ENCODE assay signal across 21 cellular contexts in the genomic region with DNA sequence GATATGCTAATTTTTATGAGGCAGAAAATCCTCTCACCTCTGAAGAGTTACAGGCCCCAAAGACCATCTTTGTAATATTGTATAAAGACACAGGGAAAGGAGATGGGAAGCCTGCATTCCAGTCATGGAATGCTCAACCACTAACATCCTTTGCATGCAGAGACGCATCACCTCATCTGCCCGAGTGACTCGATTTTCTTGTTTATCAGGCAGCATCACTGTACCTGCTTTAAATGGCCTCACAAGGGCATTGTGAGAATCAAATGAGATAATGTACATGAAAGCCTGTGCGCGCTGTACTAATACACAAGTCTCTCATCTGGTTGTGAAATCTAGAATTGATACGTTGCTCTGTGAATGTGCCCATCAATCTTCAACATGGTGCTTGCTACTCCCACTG. TPM values are rescaled to one million over a fixed set of nuclear protein-coding genes. Genes with fewer than 3 reads are reported as not detected.
DNase-seq lines count a peak whose midpoint lies in the region; ATAC-seq, FAIRE-seq and TF ChIP-seq lines count a peak whose summit lies in the region.
"Had no signal": no experiment of that assay in that cellular context is flagged by ENCODE, and none has a peak within 500 bp of the region (broad histone marks: within the 10 kb centered on the region; RNA-seq: fewer than 3 reads in every experiment).

No MANE protein-coding gene starts in this region.

- H3K27ac Mint-ChIP-seq in dendritic cell treated with granulocyte-macrophage colony-stimulating factor and Interleukin-4, amounts not matched to agents 40 ng/mL and 50 ng/mL, for 4 days = peak overlapping the region; percentile 83
- peak overlapping the region; percentile 13 for H3K27ac Mint-ChIP-seq in type B pancreatic cell
- H3K27ac Mint-ChIP-seq: CD4-positive, CD25-positive, alpha-beta regulatory T cell; HFFc6 had no signal

- no peak overlapping the region for H2AFZ ChIP-seq in HepG2 (ENCODE audit: low read length)

- TF ChIP-seq POLR2A in HepG2 (IDR thresholded peaks at IDR 0.05; ENCODE audit: insufficient read depth in 1 of 2, low read depth in 2 of 2, low read length in 2 of 2) (no peak), right lobe of liver (IDR thresholded peaks at IDR 0.05) (no peak)

- BruUV-seq in HepG2 (replicated peaks; lab: Mats Ljungman, UMichigan) = no TSS peak

- H3K36me3 ChIP-seq in HepG2 (replicated peaks in 1 of 2; ENCODE audit: control insufficient read depth in 1 of 2, insufficient read depth in 2 of 2, low read length in 2 of 2) (no peaks in the 10 kb centered on the region), right lobe of liver (no peaks in the 10 kb centered on the region)
- H3K36me3 ChIP-seq: BLaER1 had no signal

- H3K36me3 Mint-ChIP-seq in dendritic cell treated with granulocyte-macrophage colony-stimulating factor and Interleukin-4, amounts not matched to agents 40 ng/mL and 50 ng/mL, for 4 days (ENCODE audit: low read depth) = no peaks in the 10 kb centered on the region
- no peaks in the 10 kb centered on the region for H3K36me3 Mint-ChIP-seq in type B pancreatic cell
- H3K36me3 Mint-ChIP-seq: CD4-positive, CD25-positive, alpha-beta regulatory T cell had no signal

- 54% methylated on average over 6 of the region's 6 CpGs for WGBS in HepG2 (ENCODE audit: low lambda C conversion rate)
- 76% methylated on average over 6 of the region's 6 CpGs for WGBS in right lobe of liver (ENCODE audit: insufficient coverage, low coverage, low lambda C conversion rate, missing lambda C conversion rate)

- H3K79me2 ChIP-seq in HepG2 (ENCODE audit: insufficient read depth, low read length) = no peaks in the 10 kb centered on the region

- no peak overlapping the region for H3K4me3 Mint-ChIP-seq in dendritic cell treated with granulocyte-macrophage colony-stimulating factor and Interleukin-4, amounts not matched to agents 40 ng/mL and 50 ng/mL, for 4 days
- H3K4me3 Mint-ChIP-seq in type B pancreatic cell = no peak overlapping the region
- H3K4me3 Mint-ChIP-seq: CD4-positive, CD25-positive, alpha-beta regulatory T cell; HFFc6 had no signal

- H3K4me1 Mint-ChIP-seq in dendritic cell treated with granulocyte-macrophage colony-stimulating factor and Interleukin-4, amounts not matched to agents 40 ng/mL and 50 ng/mL, for 4 days (ENCODE audit: low read depth) = peaks cover 48% of the 10 kb centered on the region
- peaks cover 6% of the 10 kb centered on the region for H3K4me1 Mint-ChIP-seq in type B pancreatic cell (ENCODE audit: unreplicated experiment)

- H3K9ac ChIP-seq in HepG2 (ENCODE audit: insufficient read depth, low read depth, low read length) = no peak overlapping the region
- H3K9ac ChIP-seq: BLaER1 had no signal

- H3K9me3 Mint-ChIP-seq in dendritic cell treated with granulocyte-macrophage colony-stimulating factor and Interleukin-4, amounts not matched to agents 40 ng/mL and 50 ng/mL, for 4 days = no peaks in the 10 kb centered on the region
- H3K9me3 Mint-ChIP-seq in type B pancreatic cell = no peaks in the 10 kb centered on the region
- H3K9me3 Mint-ChIP-seq: HFFc6 had no signal

- no peak for ATAC-seq in HepG2
- ATAC-seq in right lobe of liver = no peak
- ATAC-seq in esophagus mucosa = peak; percentile 53

- TF ChIP-seq EP300 in HepG2 (IDR thresholded peaks at IDR 0.05; ENCODE audit: low read depth in 2 of 2, low read length in 2 of 2) (no peak), HepG2 (CRISPR knock-in tag; IDR thresholded peaks at IDR 0.05; ENCODE audit: borderline replicate concordance) (no peak)

- no peak for TF ChIP-seq CTCF in HepG2 (CRISPR knock-in tag; IDR thresholded peaks at IDR 0.05)
- TF ChIP-seq CTCF in right lobe of liver (IDR thresholded peaks at IDR 0.05) = no peak
- no peak for TF ChIP-seq CTCF in type B pancreatic cell (conservative IDR thresholded peaks at IDR 0.05)

- intact Hi-C loops in HepG2 (cut with micrococcal nuclease; ENCODE audit: unreplicated experiment) = no loop called here
- intact Hi-C loops in right lobe of liver (cut with DNase I) = no loop called here
- intact Hi-C loops in dendritic cell treated with granulocyte-macrophage colony-stimulating factor and Interleukin-4, amounts not matched to agents 40 ng/mL and 50 ng/mL, for 4 days (cut with micrococcal nuclease) = no loop called here

- H3K4me2 ChIP-seq in HepG2 (ENCODE audit: low read depth, low read length) = no peak overlapping the region
- H3K4me2 ChIP-seq: BLaER1 had no signal

- no peak overlapping the region for H3K27ac ChIP-seq in HepG2 (ENCODE audit: extremely low read length, insufficient read depth, low read length)
- no peak overlapping the region for H3K27ac ChIP-seq in right lobe of liver
- H3K27ac ChIP-seq: BLaER1 had no signal

- H3K27me3 ChIP-seq in HepG2 (ENCODE audit: control insufficient read depth in 1 of 2, insufficient read depth in 2 of 2, low read length in 2 of 2) (peaks cover 2 to 9% of the 10 kb centered on the region in 2 experiments; a peak in 2 of 5 replicates), right lobe of liver (no peaks in the 10 kb centered on the region)
- H3K27me3 ChIP-seq: BLaER1 had no signal

- H3K27me3 Mint-ChIP-seq in dendritic cell treated with granulocyte-macrophage colony-stimulating factor and Interleukin-4, amounts not matched to agents 40 ng/mL and 50 ng/mL, for 4 days = no peaks in the 10 kb centered on the region
- H3K27me3 Mint-ChIP-seq in type B pancreatic cell = peaks cover 4% of the 10 kb centered on the region
- H3K27me3 Mint-ChIP-seq: CD4-positive, CD25-positive, alpha-beta regulatory T cell had no signal

- no peak for DNase-seq in HepG2 (ENCODE audit: low spot score)
- no peak for DNase-seq in right lobe of liver
- no peak for DNase-seq in type B pancreatic cell (ENCODE audit: extremely low spot score, unreplicated experiment)
- no peak for DNase-seq in medulla oblongata (ENCODE audit: extremely low spot score)
- no peak for DNase-seq in NCI-H2029 (lab: John Stamatoyannopoulos, UW)
- no peak for DNase-seq in NCI-H1048 (lab: John Stamatoyannopoulos, UW)
- DNase-seq: 8988T; AML-193; CD4-positive, CD25-positive, alpha-beta regulatory T cell; DMS 273 treated with DMSO at 0.1 percent for 48 hours; DMS79; EL; HCEC 1CT; HFFc6 had no signal

- POLR2A ChIA-PET in HepG2 (lab: Yijun Ruan, JAX) = no interaction called here

- in situ Hi-C loops in HepG2 (cut with HindIII; ENCODE audit: extremely low pct_ligation_motif_present, low pct_unique_long_range_greater_than_20kb) = no loop called here

- no peak for TF ChIP-seq RAD21 in HepG2 (CRISPR knock-in tag; IDR thresholded peaks at IDR 0.05)

- peak; percentile 4 for FAIRE-seq in HepG2 (lab: Jason Lieb, UNC)
- FAIRE-seq: G401.6, GM12891, HTR-8/SVneo had no signal

- H3K4me1 ChIP-seq in HepG2 (ENCODE audit: insufficient read depth, low read length) (no peaks in the 10 kb centered on the region), right lobe of liver (no peaks in the 10 kb centered on the region)

- H3K9me3 ChIP-seq in HepG2 (ENCODE audit: low read length) (no peaks in the 10 kb centered on the region), right lobe of liver (no peaks in the 10 kb centered on the region)
- H3K9me3 ChIP-seq: BLaER1 had no signal

- H4K20me1 ChIP-seq in HepG2 (ENCODE audit: insufficient read depth, low read length) = no peaks in the 10 kb centered on the region
- H4K20me1 ChIP-seq: BLaER1 had no signal

- H3K4me3 ChIP-seq in HepG2 (replicated peaks in 1 of 3; ENCODE audit: insufficient read depth in 1 of 3, low read depth in 2 of 3, low read length in 3 of 3) = no peak overlapping the region
- H3K4me3 ChIP-seq in right lobe of liver = no peak overlapping the region
- H3K4me3 ChIP-seq: BLaER1 had no signal

- CTCF ChIA-PET in HepG2 (lab: Yijun Ruan, JAX; ENCODE audit: low intra/inter-chr PET ratio, low total read pairs) = no interaction called here

TF ChIP-seq in HepG2, 621 proteins besides CTCF, POLR2A, EP300 and RAD21 (continues in another document):
- no peak for TF ChIP-seq ZNF225 (CRISPR knock-in tag; IDR thresholded peaks at IDR 0.05)
- TF ChIP-seq SRSF4 (IDR thresholded peaks at IDR 0.05; ENCODE audit: low read depth, low read length, poor library complexity, severe bottlenecking) = no peak
- TF ChIP-seq ZNF20 (CRISPR knock-in tag; IDR thresholded peaks at IDR 0.05) = no peak
- TF ChIP-seq ZNF264 (CRISPR knock-in tag; IDR thresholded peaks at IDR 0.05) = no peak
- no peak for TF ChIP-seq ZNF138 (CRISPR knock-in tag; IDR thresholded peaks at IDR 0.05; ENCODE audit: low read depth)
- TF ChIP-seq, protein P1, sequence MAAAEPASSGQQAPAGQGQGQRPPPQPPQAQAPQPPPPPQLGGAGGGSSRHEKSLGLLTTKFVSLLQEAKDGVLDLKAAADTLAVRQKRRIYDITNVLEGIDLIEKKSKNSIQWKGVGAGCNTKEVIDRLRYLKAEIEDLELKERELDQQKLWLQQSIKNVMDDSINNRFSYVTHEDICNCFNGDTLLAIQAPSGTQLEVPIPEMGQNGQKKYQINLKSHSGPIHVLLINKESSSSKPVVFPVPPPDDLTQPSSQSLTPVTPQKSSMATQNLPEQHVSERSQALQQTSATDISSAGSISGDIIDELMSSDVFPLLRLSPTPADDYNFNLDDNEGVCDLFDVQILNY (CRISPR knock-in tag; conservative IDR thresholded peaks at IDR 0.05) = no peak

RNA-seq across cellular contexts. Expression of a gene that starts 10.2 kb away (rescaled TPM):
- total RNA-seq in HepG2 (2016; rRNA removed; fragmentation: Illumina TruSeq; extraction: Trizol) (not detected in 2 replicates), right lobe of liver (not detected), esophagus mucosa (not detected), type B pancreatic cell (ENCODE audit: low replicate concordance) (not detected in 2 replicates)
- total RNA-seq in HepG2 (2016; cell fraction: cytosol; rRNA removed; fragmentation: Illumina TruSeq; extraction: Trizol; ENCODE audit: low read depth) = not detected in 2 replicates
- total RNA-seq in HepG2 (2016; cell fraction: insoluble cytoplasmic fraction; rRNA removed; fragmentation: Illumina TruSeq; extraction: Trizol) = not detected in 2 replicates
- not detected in 2 replicates for total RNA-seq in HepG2 (2016; cell fraction: membrane; rRNA removed; fragmentation: Illumina TruSeq; extraction: Trizol)
- total RNA-seq in HepG2 (2016; cell fraction: nucleus; rRNA removed; fragmentation: Illumina TruSeq; extraction: Trizol) = not detected in 2 replicates
- not detected in 2 replicates for polyA plus RNA-seq in HepG2 (2011; rRNA removed)
- not detected in 2 replicates for polyA plus RNA-seq in HepG2 (2011; cell fraction: cytosol; rRNA removed)
- polyA plus RNA-seq in HepG2 (2011; cell fraction: nucleus; rRNA removed) = not detected in 2 replicates
- not detected in 2 replicates for polyA plus RNA-seq in HepG2 (2012)
- not detected in 2 replicates for polyA plus RNA-seq in HepG2 (2016; cell fraction: cytosol; fragmentation: Illumina TruSeq; extraction: Trizol; ENCODE audit: low read depth)
- not detected in 2 replicates for polyA plus RNA-seq in HepG2 (2016; cell fraction: insoluble cytoplasmic fraction; fragmentation: Illumina TruSeq; extraction: Trizol; ENCODE audit: low read depth)
- polyA plus RNA-seq in HepG2 (2016; cell fraction: membrane; fragmentation: Illumina TruSeq; extraction: Trizol; ENCODE audit: low read depth) = not detected in 2 replicates
- not detected in 2 replicates for polyA plus RNA-seq in HepG2 (2016; cell fraction: nucleus; fragmentation: Illumina TruSeq; extraction: Trizol; ENCODE audit: insufficient read depth, low read depth)
- polyA minus RNA-seq in HepG2 (2011; rRNA and poly(A)+ RNA removed; ENCODE audit: low replicate concordance) = not detected in 2 replicates
- not detected in 2 replicates for polyA minus RNA-seq in HepG2 (2011; cell fraction: cytosol; rRNA and poly(A)+ RNA removed)
- not detected in 2 replicates for polyA minus RNA-seq in HepG2 (2011; cell fraction: nucleus; rRNA and poly(A)+ RNA removed)
- total RNA-seq: CD4-positive, CD25-positive, alpha-beta regulatory T cell; H4; HFFc6 had no signal
- polyA plus RNA-seq: CD4-positive, CD25-positive, alpha-beta regulatory T cell had no signal
